ENCODE assay signal across 13 cellular contexts in genomic region chr9:110156416-110156815, GRCh38. TPM values are rescaled to one million over a fixed set of nuclear protein-coding genes. Genes with fewer than 3 reads are reported as not detected.
DNase-seq lines count a peak whose midpoint lies in the region; ATAC-seq and TF ChIP-seq lines count a peak whose summit lies in the region.
"Had no signal": no experiment of that assay in that cellular context is flagged by ENCODE, and none has a peak within 500 bp of the region (broad histone marks: within the 10 kb centered on the region; RNA-seq: fewer than 3 reads in every experiment).

No MANE protein-coding gene starts in this region.

- CTCF ChIA-PET in activated B cell treated with CpG ODN at 0.5 μM for 24 hours (lab: Charles Lee) = interaction anchor here (1.1 to 1.2 kb wide), 2 partner anchors 8 to 23 kb away, joined by 3 to 5 read pairs; no protein-coding TSS in a partner anchor

- TF ChIP-seq CTCF in activated B cell treated with CpG ODN at 0.5 μM for 24 hours (IDR thresholded peaks at IDR 0.05) (no peak), upper lobe of left lung (IDR thresholded peaks at IDR 0.05) (no peak), coronary artery (IDR thresholded peaks at IDR 0.05) (no peak), testis (IDR thresholded peaks at IDR 0.05) (no peak)

- 75 to 83% methylated on average over 9 of the region's 9 CpGs for WGBS in upper lobe of left lung, 2 donors
- 79 to 84% methylated on average over 9 of the region's 9 CpGs for WGBS in testis, 2 donors

- peaks cover 66 to 79% (median 70%) of the 10 kb centered on the region in 4 donors for H3K4me1 ChIP-seq in upper lobe of left lung
- H3K4me1 ChIP-seq in testis = no peaks in the 10 kb centered on the region
- H3K4me1 ChIP-seq: BE2C had no signal

- H3K9me3 ChIP-seq in upper lobe of left lung = no peaks in the 10 kb centered on the region
- no peaks in the 10 kb centered on the region for H3K9me3 ChIP-seq in testis
- H3K9me3 ChIP-seq: adrenal gland, BE2C had no signal

- H3K36me3 Mint-ChIP-seq in activated B cell treated with CpG ODN at 0.5 μM for 24 hours (ENCODE audit: low read depth) = peaks cover 85% of the 10 kb centered on the region

- no peak for ATAC-seq in Right ventricle myocardium inferior
- no peak for ATAC-seq in left ventricle myocardium superior
- peak; percentile 8 for ATAC-seq in HG02981 (IDR thresholded peaks at IDR 0.05; ENCODE audit: unreplicated experiment)
- ATAC-seq in activated B cell treated with CpG ODN at 0.5 μM for 24 hours (ENCODE audit: low read depth) = no peak
- no peak for ATAC-seq in upper lobe of left lung (ENCODE audit: low FRiP score in 2 of 2)

- intact Hi-C loops in Right ventricle myocardium inferior (cut with DNase I) (loop anchor here (10.0 kb wide), 2 partner anchors 342 to 582 kb away; no protein-coding TSS in a partner anchor), left ventricle myocardium superior (cut with micrococcal nuclease) (no loop called here), activated B cell treated with CpG ODN at 0.5 μM for 24 hours (cut with micrococcal nuclease) (no loop called here), testis (cut with DNase I; ENCODE audit: low total_unique reads) (loop anchor here (2.0 kb wide), 1 partner anchor 252 kb away; no protein-coding TSS in a partner anchor)

- POLR2A ChIA-PET in activated B cell treated with CpG ODN at 0.5 μM for 24 hours (lab: Charles Lee) = interaction anchor here (0.8 to 1.8 kb wide), 4 partner anchors 63 to 253 kb away, joined by 3 to 4 read pairs (median 3); no protein-coding TSS in a partner anchor

- peak overlapping the region in 3 of 4 donors; percentile 1 to 26 (median 22) for H3K27ac ChIP-seq in upper lobe of left lung
- no peak overlapping the region for H3K27ac ChIP-seq in coronary artery
- no peak overlapping the region for H3K27ac ChIP-seq in testis
- H3K27ac ChIP-seq: adrenal gland had no signal

- peak overlapping the region; percentile 29 for H3K4me3 Mint-ChIP-seq in activated B cell treated with CpG ODN at 0.5 μM for 24 hours

- no peak for TF ChIP-seq POLR2A in upper lobe of left lung (IDR thresholded peaks at IDR 0.05)
- no peak for TF ChIP-seq POLR2A in testis (IDR thresholded peaks at IDR 0.05)

- peaks cover 99% of the 10 kb centered on the region for H3K4me1 Mint-ChIP-seq in activated B cell treated with CpG ODN at 0.5 μM for 24 hours

- no peaks in the 10 kb centered on the region for H3K9me3 Mint-ChIP-seq in activated B cell treated with CpG ODN at 0.5 μM for 24 hours

- TF ChIP-seq EP300 in upper lobe of left lung (IDR thresholded peaks at IDR 0.05) = no peak

- H3K36me3 ChIP-seq in upper lobe of left lung (peaks cover 0 to 9% (median 0%) of the 10 kb centered on the region in 4 donors), testis (ENCODE audit: low read depth, missing control alignments) (no peaks in the 10 kb centered on the region)
- H3K36me3 ChIP-seq: adrenal gland, BE2C had no signal

- DNase-seq in Right ventricle myocardium inferior (ENCODE audit: missing footprints) (peak; percentile 49), left ventricle myocardium superior (no peak), activated B cell treated with CpG ODN at 0.5 μM for 24 hours (no peak), upper lobe of left lung (no peak), coronary artery (ENCODE audit: low spot score) (no peak), NCI-H2029 (lab: John Stamatoyannopoulos, UW) (no peak), testis (no peak)
- DNase-seq: BE2C; effector CD4-positive, alpha-beta T cell; NCI-H146 had no signal

- H3K27me3 ChIP-seq in upper lobe of left lung (no peaks in the 10 kb centered on the region), testis (no peaks in the 10 kb centered on the region)
- H3K27me3 ChIP-seq: adrenal gland, BE2C had no signal

- peak overlapping the region; percentile 68 for H3K27ac Mint-ChIP-seq in activated B cell treated with CpG ODN at 0.5 μM for 24 hours

- H3K27me3 Mint-ChIP-seq in activated B cell treated with CpG ODN at 0.5 μM for 24 hours = no peaks in the 10 kb centered on the region

- H3K4me3 ChIP-seq in upper lobe of left lung (no peak overlapping the region), coronary artery (no peak overlapping the region), testis (no peak overlapping the region)
- H3K4me3 ChIP-seq: adrenal gland, smooth muscle cell had no signal

RNA-seq across cellular contexts. Expression of gene C9orf152, which starts 51.5 kb away (rescaled TPM):
- total RNA-seq in Right ventricle myocardium inferior = not detected
- total RNA-seq in left ventricle myocardium superior = not detected
- total RNA-seq in activated B cell treated with CpG ODN at 0.5 μM for 24 hours = not detected in 2 replicates
- 10 to 100 TPM in 5 of 6 donors, 1 to 10 TPM in 1; 6.3 to 26.3 (median 15.9) TPM for total RNA-seq in upper lobe of left lung
- not detected for total RNA-seq in testis
- polyA plus RNA-seq in testis (ENCODE audit: insufficient read depth, low read depth, low replicate concordance) = not detected
- total RNA-seq: adrenal gland, smooth muscle cell had no signal
- polyA plus RNA-seq: smooth muscle cell had no signal

Comparison
In these comparisons a context has a peak if more than half of its experiments do, and no peak if none do; other contexts are left out.
1. intact Hi-C loops: an anchor here in Right ventricle myocardium inferior (10.0 kb wide) and testis (2.0 kb wide); none called in left ventricle myocardium superior and activated B cell treated with CpG ODN at 0.5 μM for 24 hours.
2. H3K27ac ChIP-seq: peak in upper lobe of left lung (3 of 4); none in coronary artery (0 of 2) and testis (0 of 2).